Comparison of ENCODE assay signal across 9 cellular contexts in genomic region chr20:23217023-23217422, GRCh38.
"Had no signal": no experiment of that assay in that cellular context is flagged by ENCODE, and none has a peak within 500 bp of the region (broad histone marks: within the 10 kb centered on the region; RNA-seq: fewer than 3 reads in every experiment).

No MANE protein-coding gene starts in this region.

- DNase-seq: GM23248, GOT3, H7, HFFc6, IMR-90, KG1 had no signal

- H3K9ac ChIP-seq: GM23248 had no signal

- H3K9me3 ChIP-seq: HAP-1 had no signal

- H3K27ac ChIP-seq: GM23248 had no signal

- ATAC-seq: HCT116, K562 had no signal

- H3K4me3 ChIP-seq: GM23248, HAP-1, K562 had no signal

- H3K4me1 ChIP-seq: HAP-1 had no signal

- H3K36me3 ChIP-seq: HAP-1 had no signal
